1 cellular context compared by ENCODE assay signal in the genomic region with DNA sequence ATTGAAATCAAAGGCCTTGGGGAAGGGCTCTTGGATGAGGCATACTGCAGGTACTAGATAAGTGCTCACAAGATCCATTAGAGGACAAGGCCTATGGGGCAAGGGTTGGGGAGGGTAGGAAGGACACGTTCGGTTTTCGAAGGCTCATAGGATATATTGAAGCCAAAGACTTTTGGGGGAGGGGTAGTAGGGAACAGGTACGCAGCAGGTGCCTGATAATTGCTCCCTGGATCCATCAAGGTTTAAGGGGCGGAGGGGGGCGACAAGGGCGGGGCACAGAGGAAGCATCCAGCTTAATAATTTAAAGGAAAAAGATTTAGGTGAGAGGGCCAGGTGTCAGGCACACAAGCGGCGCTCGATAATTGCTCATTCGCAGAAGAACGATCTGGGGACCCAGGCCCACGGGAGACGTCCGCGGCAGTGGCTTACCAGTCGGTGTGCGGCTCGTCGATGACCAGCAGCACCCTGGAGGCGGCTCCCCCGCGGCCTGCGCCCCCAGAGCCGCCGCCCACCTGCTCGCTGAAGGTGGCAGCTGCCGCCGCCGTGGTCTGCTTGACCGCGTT.
TF ChIP-seq lines count a peak whose summit lies in the region.

No MANE protein-coding gene starts in this region.

TF ChIP-seq in K562, 482 proteins besides CTCF, POLR2A, EP300 and RAD21:
- peak; percentile 92 for TF ChIP-seq ZKSCAN8 (CRISPR knock-in tag; IDR thresholded peaks at IDR 0.05)
- TF ChIP-seq, protein P1, sequence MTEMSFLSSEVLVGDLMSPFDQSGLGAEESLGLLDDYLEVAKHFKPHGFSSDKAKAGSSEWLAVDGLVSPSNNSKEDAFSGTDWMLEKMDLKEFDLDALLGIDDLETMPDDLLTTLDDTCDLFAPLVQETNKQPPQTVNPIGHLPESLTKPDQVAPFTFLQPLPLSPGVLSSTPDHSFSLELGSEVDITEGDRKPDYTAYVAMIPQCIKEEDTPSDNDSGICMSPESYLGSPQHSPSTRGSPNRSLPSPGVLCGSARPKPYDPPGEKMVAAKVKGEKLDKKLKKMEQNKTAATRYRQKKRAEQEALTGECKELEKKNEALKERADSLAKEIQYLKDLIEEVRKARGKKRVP (CRISPR knock-in tag; IDR thresholded peaks at IDR 0.05), result no peak
TF ChIP-seq in K562: peak in this region for 1.
